In genomic region chr13:99086869-99087129, GRCh38 we compare ENCODE assay signal across 8 cellular contexts.
DNase-seq lines count a peak whose midpoint lies in the region; ATAC-seq, FAIRE-seq and TF ChIP-seq lines count a peak whose summit lies in the region.

No MANE protein-coding gene starts in this region.

- peaks cover 42% of the 10 kb centered on the region for H3K79me2 ChIP-seq in K562 (ENCODE audit: control insufficient read depth, insufficient read depth, low read length)

- DNase-seq in RKO (ENCODE audit: low spot score): peak; percentile 8
- DNase-seq in K562 (ENCODE audit: extremely low read depth in 1 of 4, low spot score in 3 of 4): no peak
- DNase-seq in stimulated activated naive B cell treated with anti-CD40 and anti-IgM and Interleukin-4, amounts not matched to agents 10 μg/mL and 1 μg/mL and 100 μg/mL, for 72 hours: peak; percentile 43
- DNase-seq in NCI-H2029 (lab: John Stamatoyannopoulos, UW): no peak
- no peak for DNase-seq in NCI-H510A treated with DMSO at 0.1 percent for 48 hours (lab: John Stamatoyannopoulos, UW)

- no peaks in the 10 kb centered on the region for H3K9me3 Mint-ChIP-seq in stimulated activated naive B cell treated with anti-CD40 and anti-IgM and Interleukin-4, amounts not matched to agents 10 μg/mL and 1 μg/mL and 100 μg/mL, for 72 hours

- TF ChIP-seq EP300 in K562 (IDR thresholded peaks at IDR 0.05; ENCODE audit: low read length): no peak

- no peak for TF ChIP-seq POLR2A in K562 (conservative IDR thresholded peaks at IDR 0.05)

- 0% methylated on average over 10 of the region's 28 CpGs for WGBS in K562 (ENCODE audit: insufficient coverage, low coverage, missing lambda C conversion rate)
- 2% methylated on average over 28 of the region's 28 CpGs for WGBS in liver

- POLR2A ChIA-PET in K562 (lab: Yijun Ruan, JAX): interaction anchor here (0.8 kb wide), 1 partner anchor 66 kb away, joined by 3 read pairs; no protein-coding TSS in a partner anchor

- peaks cover 6 to 7% of the 10 kb centered on the region in 2 donors for H3K27me3 Mint-ChIP-seq in stimulated activated naive B cell treated with anti-CD40 and anti-IgM and Interleukin-4, amounts not matched to agents 10 μg/mL and 1 μg/mL and 100 μg/mL, for 72 hours

- H3K9ac ChIP-seq in K562 (ENCODE audit: insufficient read depth in 1 of 2, low read depth in 2 of 2, low read length in 2 of 2) (peak overlapping the region; percentile 68 to 93; a peak in 3 of 4 replicates), liver (ENCODE audit: low read depth in 1 of 2, low read length in 2 of 2) (peak overlapping the region in 1 of 2 donors; percentile 65)

- peak; percentile 16 for ATAC-seq in GM18519 (IDR thresholded peaks at IDR 0.05; ENCODE audit: low FRiP score, unreplicated experiment)
- ATAC-seq in HG02759 (IDR thresholded peaks at IDR 0.05; ENCODE audit: unreplicated experiment): peak; percentile 23
- peak; percentile 54 for ATAC-seq in K562
- peak; percentile 20 to 26 for ATAC-seq in stimulated activated naive B cell treated with anti-CD40 and anti-IgM and Interleukin-4, amounts not matched to agents 10 μg/mL and 1 μg/mL and 100 μg/mL, for 72 hours (replicated peaks)

- peak overlapping the region; percentile 95 for H3K4me2 ChIP-seq in K562 (ENCODE audit: insufficient read depth, low read length)

- no peaks in the 10 kb centered on the region for H3K9me3 ChIP-seq in K562 (replicated peaks; ENCODE audit: control insufficient read depth, insufficient read depth, low read depth, low read length)
- H3K9me3 ChIP-seq in liver (ENCODE audit: control insufficient read depth in 4 of 4, low read length in 3 of 4): no peaks in the 10 kb centered on the region

- H3K36me3 ChIP-seq in K562 (ENCODE audit: control insufficient read depth, insufficient read depth, low read length) (peaks cover 4% of the 10 kb centered on the region; the same call in 1 of the 3 replicates), liver (ENCODE audit: control insufficient read depth in 4 of 4, insufficient read depth in 3 of 4, low read depth in 1 of 4, low read length in 3 of 4) (no peaks in the 10 kb centered on the region)

- no TSS peak for BruUV-seq in K562 (replicated peaks; lab: Mats Ljungman, UMichigan)

- H3K36me3 Mint-ChIP-seq in stimulated activated naive B cell treated with anti-CD40 and anti-IgM and Interleukin-4, amounts not matched to agents 10 μg/mL and 1 μg/mL and 100 μg/mL, for 72 hours: peaks cover 0 to 1% of the 10 kb centered on the region in 2 donors

- FAIRE-seq in K562 (lab: Jason Lieb, UNC): no peak

- intact Hi-C loops in K562 (cut with micrococcal nuclease): loop anchor here (5.0 to 10.0 kb wide), 2 partner anchors 34 to 92 kb away; no protein-coding TSS in a partner anchor

- H3K27me3 ChIP-seq in K562 (ENCODE audit: control insufficient read depth in 2 of 2, insufficient read depth in 2 of 2, low read length in 2 of 2) (no peaks in the 10 kb centered on the region), liver (ENCODE audit: control insufficient read depth in 4 of 4, insufficient read depth in 4 of 4, low read length in 3 of 4) (no peaks in the 10 kb centered on the region)

- TF ChIP-seq RAD21 in K562 (CRISPR knock-in tag; conservative IDR thresholded peaks at IDR 0.05 in 1 of 2, IDR thresholded peaks at IDR 0.05 in 1 of 2) (no peak), liver (IDR thresholded peaks at IDR 0.05) (no peak)

- peak overlapping the region; percentile 80 for H3K4me3 ChIP-seq in K562
- peak overlapping the region; percentile 79 to 97 (median 97) for H3K4me3 ChIP-seq in liver (ENCODE audit: low read depth in 1 of 3, low read length in 3 of 3)

- peaks cover 24 to 35% of the 10 kb centered on the region in 2 donors for H3K4me1 Mint-ChIP-seq in stimulated activated naive B cell treated with anti-CD40 and anti-IgM and Interleukin-4, amounts not matched to agents 10 μg/mL and 1 μg/mL and 100 μg/mL, for 72 hours

- H4K20me1 ChIP-seq in K562 (replicated peaks; ENCODE audit: control insufficient read depth, insufficient read depth, low read length): 0 out of 2 replicates have a peak, but pooled peaks cover 3% of the 10 kb centered on the region

- in situ Hi-C loops in K562 (cut with MboI): no loop called here

- peak overlapping the region; percentile 97 for H2AFZ ChIP-seq in K562 (ENCODE audit: low read depth, low read length)

- TF ChIP-seq CTCF in K562 (IDR thresholded peaks at IDR 0.05 in 2 of 3, conservative IDR thresholded peaks at IDR 0.05 in 1 of 3; ENCODE audit: insufficient read depth in 2 of 3, low read depth in 1 of 3, low read length in 3 of 3) (no peak), liver (IDR thresholded peaks at IDR 0.05; ENCODE audit: low read depth, low read length, missing input control) (no peak)

- H3K4me1 ChIP-seq in K562 (replicated peaks in 1 of 2; ENCODE audit: control insufficient read depth in 2 of 2, insufficient read depth in 2 of 2, low read length in 2 of 2) (peaks cover 20 to 25% of the 10 kb centered on the region in 2 experiments; a peak in 4 of 5 replicates), liver (ENCODE audit: control insufficient read depth in 4 of 4, insufficient read depth in 4 of 4, low read length in 3 of 4) (peaks cover 3 to 16% (median 9%) of the 10 kb centered on the region in 4 donors)

- H3K27ac Mint-ChIP-seq in stimulated activated naive B cell treated with anti-CD40 and anti-IgM and Interleukin-4, amounts not matched to agents 10 μg/mL and 1 μg/mL and 100 μg/mL, for 72 hours: peak overlapping the region; percentile 96

- CTCF ChIA-PET in K562 (lab: Yijun Ruan, JAX; ENCODE audit: low intra/inter-chr PET ratio): no interaction called here

- H3K27ac ChIP-seq in K562 (ENCODE audit: extremely low read depth, low read depth, low read length) (peak overlapping the region; percentile 72), liver (ENCODE audit: low read depth in 1 of 2, low read length in 2 of 2) (peak overlapping the region; percentile 84 to 87)

- H3K9me1 ChIP-seq in K562 (ENCODE audit: control insufficient read depth, insufficient read depth, low read length): no peaks in the 10 kb centered on the region

- H3K4me3 Mint-ChIP-seq in stimulated activated naive B cell treated with anti-CD40 and anti-IgM and Interleukin-4, amounts not matched to agents 10 μg/mL and 1 μg/mL and 100 μg/mL, for 72 hours: peak overlapping the region; percentile 32 to 97

TF ChIP-seq in K562, 482 proteins besides CTCF, POLR2A, EP300 and RAD21 (continues in another document):
- TF ChIP-seq, protein P1, sequence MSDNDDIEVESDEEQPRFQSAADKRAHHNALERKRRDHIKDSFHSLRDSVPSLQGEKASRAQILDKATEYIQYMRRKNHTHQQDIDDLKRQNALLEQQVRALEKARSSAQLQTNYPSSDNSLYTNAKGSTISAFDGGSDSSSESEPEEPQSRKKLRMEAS (CRISPR knock-in tag; IDR thresholded peaks at IDR 0.05): no peak
- TF ChIP-seq ZNF639 (CRISPR knock-in tag; conservative IDR thresholded peaks at IDR 0.05 in 1 of 2, IDR thresholded peaks at IDR 0.05 in 1 of 2) (0 out of 4 replicates have a peak, but pooled peaks of 1 of the 2 experiments have one; percentile 46), TRIM24 (IDR thresholded peaks at IDR 0.05) (no peak), KDM5B (IDR thresholded peaks at IDR 0.05; ENCODE audit: insufficient replicate concordance, low read depth, low read length) (peak; percentile 34), CCNT2 (IDR thresholded peaks at IDR 0.05; ENCODE audit: borderline replicate concordance, extremely low read depth, insufficient read length, low read depth, low read length) (peak; percentile 2), HDAC8 (tag; IDR thresholded peaks at IDR 0.05) (no peak), ZNF445 (CRISPR knock-in tag; IDR thresholded peaks at IDR 0.05; ENCODE audit: low read depth) (no peak), FOXJ3 (CRISPR knock-in tag; IDR thresholded peaks at IDR 0.05) (no peak)

TF ChIP-seq in liver, 16 proteins besides CTCF, POLR2A, EP300 and RAD21 (continues in another document):
- TF ChIP-seq TAF1 (conservative IDR thresholded peaks at IDR 0.05): no peak
- TF ChIP-seq EGR1 (IDR thresholded peaks at IDR 0.05; ENCODE audit: low read depth in 2 of 2): no peak
- TF ChIP-seq, protein P1 (IDR thresholded peaks at IDR 0.05): no peak
- TF ChIP-seq HNF4A (conservative IDR thresholded peaks at IDR 0.05): no peak
- no peak for TF ChIP-seq GABPA (IDR thresholded peaks at IDR 0.05 in 1 of 2, conservative IDR thresholded peaks at IDR 0.05 in 1 of 2)
- no peak for TF ChIP-seq NR2F2 (IDR thresholded peaks at IDR 0.05)
- no peak for TF ChIP-seq ATF3 (IDR thresholded peaks at IDR 0.05)
- no peak for TF ChIP-seq HNF4G (IDR thresholded peaks at IDR 0.05)
- TF ChIP-seq, protein P2, sequence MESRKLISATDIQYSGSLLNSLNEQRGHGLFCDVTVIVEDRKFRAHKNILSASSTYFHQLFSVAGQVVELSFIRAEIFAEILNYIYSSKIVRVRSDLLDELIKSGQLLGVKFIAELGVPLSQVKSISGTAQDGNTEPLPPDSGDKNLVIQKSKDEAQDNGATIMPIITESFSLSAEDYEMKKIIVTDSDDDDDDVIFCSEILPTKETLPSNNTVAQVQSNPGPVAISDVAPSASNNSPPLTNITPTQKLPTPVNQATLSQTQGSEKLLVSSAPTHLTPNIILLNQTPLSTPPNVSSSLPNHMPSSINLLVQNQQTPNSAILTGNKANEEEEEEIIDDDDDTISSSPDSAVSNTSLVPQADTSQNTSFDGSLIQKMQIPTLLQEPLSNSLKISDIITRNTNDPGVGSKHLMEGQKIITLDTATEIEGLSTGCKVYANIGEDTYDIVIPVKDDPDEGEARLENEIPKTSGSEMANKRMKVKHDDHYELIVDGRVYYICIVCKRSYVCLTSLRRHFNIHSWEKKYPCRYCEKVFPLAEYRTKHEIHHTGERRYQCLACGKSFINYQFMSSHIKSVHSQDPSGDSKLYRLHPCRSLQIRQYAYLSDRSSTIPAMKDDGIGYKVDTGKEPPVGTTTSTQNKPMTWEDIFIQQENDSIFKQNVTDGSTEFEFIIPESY (IDR thresholded peaks at IDR 0.05): no peak
- TF ChIP-seq RXRA (IDR thresholded peaks at IDR 0.05): no peak

Comparison
In these comparisons a context has a peak if more than half of its experiments do, and no peak if none do; other contexts are left out.
1. DNase-seq: peak in RKO (single experiment) and stimulated activated naive B cell treated with anti-CD40 and anti-IgM and Interleukin-4, amounts not matched to agents 10 μg/mL and 1 μg/mL and 100 μg/mL, for 72 hours (single experiment); none in K562 (0 of 4), NCI-H2029 (single experiment) and NCI-H510A treated with DMSO at 0.1 percent for 48 hours (single experiment).
2. Peak in every context shown above with its lines, with median percentiles within 50 percentile points of each other: ATAC-seq.